Comparison of ENCODE assay signal across 1 cellular context in genomic region chr10:103905441-103905840, GRCh38.
TF ChIP-seq lines count a peak whose summit lies in the region.

No MANE protein-coding gene starts in this region.

TF ChIP-seq in IMR-90, 13 proteins besides CTCF, POLR2A, EP300 and RAD21:
- TF ChIP-seq MXI1 (IDR thresholded peaks at IDR 0.05; ENCODE audit: borderline replicate concordance, low read depth, low read length) (no peak), FOS (IDR thresholded peaks at IDR 0.05; ENCODE audit: low read depth, low read length) (no peak), RCOR1 (IDR thresholded peaks at IDR 0.05; ENCODE audit: insufficient replicate concordance, low read length) (no peak), NFE2L2 (IDR thresholded peaks at IDR 0.05; ENCODE audit: low read depth, low read length) (no peak), MAZ (IDR thresholded peaks at IDR 0.05; ENCODE audit: borderline replicate concordance, low read depth, low read length) (no peak), SMC3 (IDR thresholded peaks at IDR 0.05; ENCODE audit: low read depth, low read length) (no peak), CHD1 (IDR thresholded peaks at IDR 0.05; ENCODE audit: low read depth, low read length) (no peak), CEBPB (IDR thresholded peaks at IDR 0.05; ENCODE audit: low read depth, low read length) (no peak)
- TF ChIP-seq, protein P1, sequence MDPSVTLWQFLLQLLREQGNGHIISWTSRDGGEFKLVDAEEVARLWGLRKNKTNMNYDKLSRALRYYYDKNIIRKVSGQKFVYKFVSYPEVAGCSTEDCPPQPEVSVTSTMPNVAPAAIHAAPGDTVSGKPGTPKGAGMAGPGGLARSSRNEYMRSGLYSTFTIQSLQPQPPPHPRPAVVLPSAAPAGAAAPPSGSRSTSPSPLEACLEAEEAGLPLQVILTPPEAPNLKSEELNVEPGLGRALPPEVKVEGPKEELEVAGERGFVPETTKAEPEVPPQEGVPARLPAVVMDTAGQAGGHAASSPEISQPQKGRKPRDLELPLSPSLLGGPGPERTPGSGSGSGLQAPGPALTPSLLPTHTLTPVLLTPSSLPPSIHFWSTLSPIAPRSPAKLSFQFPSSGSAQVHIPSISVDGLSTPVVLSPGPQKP (IDR thresholded peaks at IDR 0.05; ENCODE audit: borderline replicate concordance, low read depth, low read length), result no peak
- TF ChIP-seq, protein P2, sequence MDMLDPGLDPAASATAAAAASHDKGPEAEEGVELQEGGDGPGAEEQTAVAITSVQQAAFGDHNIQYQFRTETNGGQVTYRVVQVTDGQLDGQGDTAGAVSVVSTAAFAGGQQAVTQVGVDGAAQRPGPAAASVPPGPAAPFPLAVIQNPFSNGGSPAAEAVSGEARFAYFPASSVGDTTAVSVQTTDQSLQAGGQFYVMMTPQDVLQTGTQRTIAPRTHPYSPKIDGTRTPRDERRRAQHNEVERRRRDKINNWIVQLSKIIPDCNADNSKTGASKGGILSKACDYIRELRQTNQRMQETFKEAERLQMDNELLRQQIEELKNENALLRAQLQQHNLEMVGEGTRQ (IDR thresholded peaks at IDR 0.05; ENCODE audit: low read depth, low read length), result no peak
TF ChIP-seq in IMR-90: peak in this region for 0.
